In the genomic region with DNA sequence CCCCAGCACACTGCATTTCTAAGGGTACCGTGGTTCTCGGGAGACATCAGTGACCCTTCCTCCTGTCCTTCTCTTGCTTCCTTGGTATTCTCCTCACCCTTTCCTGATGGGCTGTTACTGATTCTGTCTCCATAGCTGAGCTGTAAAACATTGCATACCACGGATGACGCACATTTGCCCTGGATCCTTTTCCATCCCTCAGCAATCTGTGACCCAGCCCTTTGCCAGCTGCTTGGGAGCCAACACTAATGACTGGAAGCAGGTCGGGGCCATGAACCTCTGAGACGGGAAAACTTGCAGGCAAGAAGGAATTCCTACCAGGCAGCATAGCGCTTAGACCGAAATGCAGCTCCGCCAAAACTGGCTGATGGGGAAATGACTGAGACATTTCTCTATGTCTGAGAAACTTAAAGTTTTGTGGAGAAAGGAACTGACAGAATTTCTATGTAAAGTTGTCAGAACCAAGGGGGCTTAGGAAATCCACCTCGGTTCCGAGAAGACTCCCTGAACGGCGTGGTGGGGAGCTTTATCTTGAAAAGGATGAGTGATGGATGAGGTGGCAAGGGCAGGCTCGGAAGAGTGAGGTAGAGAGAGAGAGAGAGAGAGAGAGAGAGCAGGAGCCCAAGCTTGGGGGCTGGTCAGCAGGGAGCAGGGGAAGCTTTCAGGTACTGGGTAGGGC, we compare ENCODE assay signal across 2 cellular contexts.
TF ChIP-seq lines count a peak whose summit lies in the region.

No MANE protein-coding gene starts in this region.

TF ChIP-seq in HepG2, 621 proteins besides CTCF, POLR2A, EP300 and RAD21:
- no peak for TF ChIP-seq NONO (IDR thresholded peaks at IDR 0.05)
- no peak for TF ChIP-seq NONO (CRISPR knock-in tag; conservative IDR thresholded peaks at IDR 0.05)
- TF ChIP-seq, protein P1, sequence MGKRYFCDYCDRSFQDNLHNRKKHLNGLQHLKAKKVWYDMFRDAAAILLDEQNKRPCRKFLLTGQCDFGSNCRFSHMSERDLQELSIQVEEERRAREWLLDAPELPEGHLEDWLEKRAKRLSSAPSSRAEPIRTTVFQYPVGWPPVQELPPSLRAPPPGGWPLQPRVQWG (CRISPR knock-in tag; IDR thresholded peaks at IDR 0.05; ENCODE audit: borderline replicate concordance, low read depth), result no peak
- TF ChIP-seq ZNF263 (CRISPR knock-in tag; IDR thresholded peaks at IDR 0.05), result no peak
- TF ChIP-seq, protein P2, sequence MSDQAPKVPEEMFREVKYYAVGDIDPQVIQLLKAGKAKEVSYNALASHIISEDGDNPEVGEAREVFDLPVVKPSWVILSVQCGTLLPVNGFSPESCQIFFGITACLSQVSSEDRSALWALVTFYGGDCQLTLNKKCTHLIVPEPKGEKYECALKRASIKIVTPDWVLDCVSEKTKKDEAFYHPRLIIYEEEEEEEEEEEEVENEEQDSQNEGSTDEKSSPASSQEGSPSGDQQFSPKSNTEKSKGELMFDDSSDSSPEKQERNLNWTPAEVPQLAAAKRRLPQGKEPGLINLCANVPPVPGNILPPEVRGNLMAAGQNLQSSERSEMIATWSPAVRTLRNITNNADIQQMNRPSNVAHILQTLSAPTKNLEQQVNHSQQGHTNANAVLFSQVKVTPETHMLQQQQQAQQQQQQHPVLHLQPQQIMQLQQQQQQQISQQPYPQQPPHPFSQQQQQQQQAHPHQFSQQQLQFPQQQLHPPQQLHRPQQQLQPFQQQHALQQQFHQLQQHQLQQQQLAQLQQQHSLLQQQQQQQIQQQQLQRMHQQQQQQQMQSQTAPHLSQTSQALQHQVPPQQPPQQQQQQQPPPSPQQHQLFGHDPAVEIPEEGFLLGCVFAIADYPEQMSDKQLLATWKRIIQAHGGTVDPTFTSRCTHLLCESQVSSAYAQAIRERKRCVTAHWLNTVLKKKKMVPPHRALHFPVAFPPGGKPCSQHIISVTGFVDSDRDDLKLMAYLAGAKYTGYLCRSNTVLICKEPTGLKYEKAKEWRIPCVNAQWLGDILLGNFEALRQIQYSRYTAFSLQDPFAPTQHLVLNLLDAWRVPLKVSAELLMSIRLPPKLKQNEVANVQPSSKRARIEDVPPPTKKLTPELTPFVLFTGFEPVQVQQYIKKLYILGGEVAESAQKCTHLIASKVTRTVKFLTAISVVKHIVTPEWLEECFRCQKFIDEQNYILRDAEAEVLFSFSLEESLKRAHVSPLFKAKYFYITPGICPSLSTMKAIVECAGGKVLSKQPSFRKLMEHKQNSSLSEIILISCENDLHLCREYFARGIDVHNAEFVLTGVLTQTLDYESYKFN (CRISPR knock-in tag; conservative IDR thresholded peaks at IDR 0.05), result no peak
- TF ChIP-seq, protein P3, sequence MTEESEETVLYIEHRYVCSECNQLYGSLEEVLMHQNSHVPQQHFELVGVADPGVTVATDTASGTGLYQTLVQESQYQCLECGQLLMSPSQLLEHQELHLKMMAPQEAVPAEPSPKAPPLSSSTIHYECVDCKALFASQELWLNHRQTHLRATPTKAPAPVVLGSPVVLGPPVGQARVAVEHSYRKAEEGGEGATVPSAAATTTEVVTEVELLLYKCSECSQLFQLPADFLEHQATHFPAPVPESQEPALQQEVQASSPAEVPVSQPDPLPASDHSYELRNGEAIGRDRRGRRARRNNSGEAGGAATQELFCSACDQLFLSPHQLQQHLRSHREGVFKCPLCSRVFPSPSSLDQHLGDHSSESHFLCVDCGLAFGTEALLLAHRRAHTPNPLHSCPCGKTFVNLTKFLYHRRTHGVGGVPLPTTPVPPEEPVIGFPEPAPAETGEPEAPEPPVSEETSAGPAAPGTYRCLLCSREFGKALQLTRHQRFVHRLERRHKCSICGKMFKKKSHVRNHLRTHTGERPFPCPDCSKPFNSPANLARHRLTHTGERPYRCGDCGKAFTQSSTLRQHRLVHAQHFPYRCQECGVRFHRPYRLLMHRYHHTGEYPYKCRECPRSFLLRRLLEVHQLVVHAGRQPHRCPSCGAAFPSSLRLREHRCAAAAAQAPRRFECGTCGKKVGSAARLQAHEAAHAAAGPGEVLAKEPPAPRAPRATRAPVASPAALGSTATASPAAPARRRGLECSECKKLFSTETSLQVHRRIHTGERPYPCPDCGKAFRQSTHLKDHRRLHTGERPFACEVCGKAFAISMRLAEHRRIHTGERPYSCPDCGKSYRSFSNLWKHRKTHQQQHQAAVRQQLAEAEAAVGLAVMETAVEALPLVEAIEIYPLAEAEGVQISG (CRISPR knock-in tag; IDR thresholded peaks at IDR 0.05), result no peak
- TF ChIP-seq TBX2 (CRISPR knock-in tag; IDR thresholded peaks at IDR 0.05; ENCODE audit: borderline replicate concordance), result no peak
- no peak for TF ChIP-seq MATR3 (CRISPR knock-in tag; IDR thresholded peaks at IDR 0.05)
- TF ChIP-seq CREM (IDR thresholded peaks at IDR 0.05), result no peak
- TF ChIP-seq CREM (CRISPR knock-in tag; IDR thresholded peaks at IDR 0.05), result no peak
- TF ChIP-seq, protein P4, sequence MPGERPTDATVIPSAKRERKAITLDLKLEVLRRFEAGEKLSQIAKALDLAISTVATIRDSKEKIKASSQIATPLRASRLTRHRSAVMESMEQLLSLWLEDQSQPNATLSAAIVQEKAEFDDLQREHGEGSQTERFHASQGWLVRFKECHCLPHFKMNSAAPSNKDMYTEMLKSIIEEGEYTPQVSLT (CRISPR knock-in tag; IDR thresholded peaks at IDR 0.05; ENCODE audit: borderline replicate concordance, low read depth), result no peak
- no peak for TF ChIP-seq GFI1 (CRISPR knock-in tag; IDR thresholded peaks at IDR 0.05; ENCODE audit: borderline replicate concordance)
- no peak for TF ChIP-seq MTA3 (CRISPR knock-in tag; IDR thresholded peaks at IDR 0.05)

TF ChIP-seq in GM12891, 5 proteins besides CTCF, POLR2A, EP300 and RAD21:
- TF ChIP-seq SPI1 (IDR thresholded peaks at IDR 0.05; ENCODE audit: low read depth, low read length) (no peak), TAF1 (IDR thresholded peaks at IDR 0.05; ENCODE audit: low read depth, low read length) (no peak)
